ENCODE assay signal across 14 cellular contexts in the genomic region with DNA sequence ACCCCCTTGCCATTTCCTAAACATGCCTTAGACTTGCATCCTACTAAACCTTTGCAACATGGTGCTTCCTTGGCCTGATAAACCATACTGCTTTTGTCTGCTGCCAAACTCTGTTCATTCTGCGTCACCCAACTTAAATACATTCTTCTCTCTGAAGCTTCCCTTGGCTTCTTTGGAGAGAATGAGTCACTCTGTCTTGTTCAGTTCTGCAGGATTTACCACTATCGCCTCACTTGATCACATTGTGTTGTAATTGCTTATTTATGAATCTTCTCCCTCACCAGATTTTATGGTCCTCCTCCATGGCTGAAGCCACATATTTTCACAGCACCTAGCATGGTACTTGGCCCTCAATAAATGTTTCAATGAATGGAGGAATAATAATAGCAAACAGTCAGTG. TPM values are rescaled to one million over a fixed set of nuclear protein-coding genes. Genes with fewer than 3 reads are reported as not detected.
DNase-seq lines count a peak whose midpoint lies in the region; ATAC-seq, FAIRE-seq and TF ChIP-seq lines count a peak whose summit lies in the region.
"Had no signal": no experiment of that assay in that cellular context is flagged by ENCODE, and none has a peak within 500 bp of the region (broad histone marks: within the 10 kb centered on the region; RNA-seq: fewer than 3 reads in every experiment).

No MANE protein-coding gene starts in this region.

- DNase-seq in HCT116 (ENCODE audit: low read depth, low spot score) (peak; percentile 76), RCC 7860 (ENCODE audit: low spot score) (peak; percentile 43), epithelial cell of esophagus (ENCODE audit: low read depth) (peak; percentile 95), prostate gland (ENCODE audit: low spot score) (peak; percentile 11), AML-193 (lab: John Stamatoyannopoulos, UW) (no peak), NCI-H524 (lab: John Stamatoyannopoulos, UW) (no peak)
- no peak for DNase-seq in NK-92 treated with Interleukin-12 subunit alpha and Interleukin-12 subunit beta, amount 100 ng/mL, for 24 hours (lab: John Stamatoyannopoulos, UW)
- DNase-seq: activated CD4-positive, CD25-positive, alpha-beta regulatory T cell treated with anti-CD3 and anti-CD28 coated beads, Interleukin-2, amount 50 U/mL, for 72 hours; GDM1; heart right ventricle; stimulated activated CD4-positive, alpha-beta T cell treated with anti-CD3 and anti-CD28 coated beads, Interleukin-4, amount 100 ng/mL, for 4 hours; transverse colon had no signal

- H3K27ac ChIP-seq in HCT116 (ENCODE audit: low read depth, low read length) (no peak overlapping the region), prostate gland (no peak overlapping the region)
- H3K27ac ChIP-seq: heart right ventricle had no signal

- no peaks in the 10 kb centered on the region for H4K20me1 ChIP-seq in HCT116 (ENCODE audit: insufficient read depth)

- H3K4me2 ChIP-seq in HCT116 (ENCODE audit: low read length): peak overlapping the region; percentile 53

- no TSS peak for BruUV-seq in HCT116 (replicated peaks; lab: Mats Ljungman, UMichigan)

- CTCF ChIA-PET in HCT116 (lab: Charles Lee): no interaction called here

- intact Hi-C loops in HCT116 (cut with micrococcal nuclease): no loop called here
- intact Hi-C loops in prostate gland (cut with DNase I): no loop called here

- POLR2A ChIA-PET in HCT116 (lab: Charles Lee): interaction anchor here (1.2 to 1.7 kb wide), 2 partner anchors 17 to 21 kb away, joined by 3 to 4 read pairs; no protein-coding TSS in a partner anchor

- no peak overlapping the region for H3K4me3 ChIP-seq in HCT116 (replicated peaks in 1 of 2; ENCODE audit: low read depth in 1 of 2, low read length in 2 of 2)
- no peak overlapping the region for H3K4me3 ChIP-seq in epithelial cell of esophagus (ENCODE audit: low read length)
- no peak overlapping the region for H3K4me3 ChIP-seq in prostate gland
- H3K4me3 ChIP-seq: heart right ventricle, transverse colon had no signal

- H3K4me1 ChIP-seq in HCT116 (ENCODE audit: control insufficient read depth in 1 of 2, insufficient read depth in 2 of 2, low read length in 2 of 2): peaks cover 5 to 15% of the 10 kb centered on the region in 2 experiments; a peak in 3 of 4 replicates
- H3K4me1 ChIP-seq in prostate gland (replicated peaks): no peaks in the 10 kb centered on the region
- H3K4me1 ChIP-seq: transverse colon had no signal

- TF ChIP-seq POLR2A in HCT116 (IDR thresholded peaks at IDR 0.05; ENCODE audit: borderline replicate concordance, extremely low read depth, insufficient read depth, insufficient read length) (no peak), prostate gland (IDR thresholded peaks at IDR 0.05) (no peak)

- peak overlapping the region; percentile 50 for H2AFZ ChIP-seq in HCT116 (ENCODE audit: low read depth, low read length, poor library complexity, severe bottlenecking)

- WGBS in prostate gland: 27% methylated on average over 2 of the region's 2 CpGs

- H3K9me2 ChIP-seq in HCT116 (ENCODE audit: insufficient read depth): no peaks in the 10 kb centered on the region

- H3K36me3 ChIP-seq in HCT116 (ENCODE audit: control insufficient read depth in 1 of 2, insufficient read depth in 2 of 2, low read length in 2 of 2) (no peaks in the 10 kb centered on the region), prostate gland (no peaks in the 10 kb centered on the region)
- H3K36me3 ChIP-seq: heart right ventricle, transverse colon had no signal

- no peaks in the 10 kb centered on the region for H3K79me2 ChIP-seq in HCT116 (ENCODE audit: insufficient read depth, low read length)

- TF ChIP-seq CTCF in HCT116 (IDR thresholded peaks at IDR 0.05 in 2 of 3, conservative IDR thresholded peaks at IDR 0.05 in 1 of 3; ENCODE audit: borderline replicate concordance in 1 of 3, insufficient read depth in 1 of 3, low read depth in 2 of 3, low read length in 2 of 3) (no peak), epithelial cell of esophagus (IDR thresholded peaks at IDR 0.05; ENCODE audit: insufficient read depth, low read depth, low read length, missing control alignments) (no peak), prostate gland (IDR thresholded peaks at IDR 0.05) (no peak)

- no peaks in the 10 kb centered on the region for H3K27me3 ChIP-seq in HCT116 (ENCODE audit: insufficient read depth, low read length)
- no peaks in the 10 kb centered on the region for H3K27me3 ChIP-seq in prostate gland (replicated peaks; ENCODE audit: insufficient read depth)
- H3K27me3 ChIP-seq: heart right ventricle, transverse colon had no signal

- H3K9me3 ChIP-seq in HCT116 (ENCODE audit: control insufficient read depth in 1 of 2, insufficient read depth in 1 of 2, low read depth in 1 of 2, low read length in 2 of 2) (no peaks in the 10 kb centered on the region), prostate gland (no peaks in the 10 kb centered on the region)
- H3K9me3 ChIP-seq: transverse colon had no signal

- H3K9ac ChIP-seq in HCT116 (ENCODE audit: low read length): no peak overlapping the region

- peak; percentile 41 for FAIRE-seq in RCC 7860 (lab: Jason Lieb, UNC)

- peak; percentile 86 for ATAC-seq in HCT116
- ATAC-seq in HG03571 (IDR thresholded peaks at IDR 0.05; ENCODE audit: unreplicated experiment): no peak
- ATAC-seq: heart right ventricle; natural killer cell treated with Interleukin-12 subunit alpha and Interleukin-12 subunit beta and Interleukin-15 and Interleukin-18, amount 100 ng/mL, for 72 hours had no signal

- RAD21 ChIA-PET in HCT116 (lab: Charles Lee; ENCODE audit: low non-redundant PET in 1 of 2, low total read pairs in 2 of 2, uncharacterized antibody in 2 of 2, unreplicated experiment in 2 of 2): no interaction called here

- TF ChIP-seq RAD21 in HCT116 (IDR thresholded peaks at IDR 0.05; ENCODE audit: low read depth): 0 out of 2 replicates have a peak, but pooled peaks have one; percentile 13

TF ChIP-seq in HCT116, 20 proteins besides CTCF, POLR2A, EP300 and RAD21 (continues in another document):
- TF ChIP-seq YY1 (IDR thresholded peaks at IDR 0.05; ENCODE audit: extremely low read depth, insufficient replicate concordance, low read depth, low read length): no peak
- no peak for TF ChIP-seq ELF1 (IDR thresholded peaks at IDR 0.05; ENCODE audit: borderline replicate concordance, low read depth)
- no peak for TF ChIP-seq SIN3A (IDR thresholded peaks at IDR 0.05; ENCODE audit: low read depth)
- TF ChIP-seq TCF7L2 (IDR thresholded peaks at IDR 0.05; ENCODE audit: borderline replicate concordance, extremely low read depth, insufficient read depth, insufficient read length): peak; percentile 68
- TF ChIP-seq POLR2AphosphoS5 (IDR thresholded peaks at IDR 0.05; ENCODE audit: low read depth, low read length): peak; percentile 20; the same call in 1 of the 2 replicates
- peak; percentile 92 for TF ChIP-seq JUND (IDR thresholded peaks at IDR 0.05)
- peak; percentile 90 for TF ChIP-seq CBX3 (IDR thresholded peaks at IDR 0.05; ENCODE audit: low read depth)
- peak; percentile 73 for TF ChIP-seq CEBPB (IDR thresholded peaks at IDR 0.05; ENCODE audit: low read depth)
- TF ChIP-seq EZH2phosphoT487 (IDR thresholded peaks at IDR 0.05; ENCODE audit: borderline replicate concordance): no peak
- TF ChIP-seq EGR1 (IDR thresholded peaks at IDR 0.05; ENCODE audit: low read depth): peak; percentile 26; the same call in 1 of the 2 replicates
- TF ChIP-seq MAX (IDR thresholded peaks at IDR 0.05): peak; percentile 43; the same call in 1 of the 2 replicates
- TF ChIP-seq ATF3 (IDR thresholded peaks at IDR 0.05): peak; percentile 49; the same call in 1 of the 2 replicates
- TF ChIP-seq ZNF274 (IDR thresholded peaks at IDR 0.05; ENCODE audit: low read depth, low read length): no peak
- TF ChIP-seq, protein P1, sequence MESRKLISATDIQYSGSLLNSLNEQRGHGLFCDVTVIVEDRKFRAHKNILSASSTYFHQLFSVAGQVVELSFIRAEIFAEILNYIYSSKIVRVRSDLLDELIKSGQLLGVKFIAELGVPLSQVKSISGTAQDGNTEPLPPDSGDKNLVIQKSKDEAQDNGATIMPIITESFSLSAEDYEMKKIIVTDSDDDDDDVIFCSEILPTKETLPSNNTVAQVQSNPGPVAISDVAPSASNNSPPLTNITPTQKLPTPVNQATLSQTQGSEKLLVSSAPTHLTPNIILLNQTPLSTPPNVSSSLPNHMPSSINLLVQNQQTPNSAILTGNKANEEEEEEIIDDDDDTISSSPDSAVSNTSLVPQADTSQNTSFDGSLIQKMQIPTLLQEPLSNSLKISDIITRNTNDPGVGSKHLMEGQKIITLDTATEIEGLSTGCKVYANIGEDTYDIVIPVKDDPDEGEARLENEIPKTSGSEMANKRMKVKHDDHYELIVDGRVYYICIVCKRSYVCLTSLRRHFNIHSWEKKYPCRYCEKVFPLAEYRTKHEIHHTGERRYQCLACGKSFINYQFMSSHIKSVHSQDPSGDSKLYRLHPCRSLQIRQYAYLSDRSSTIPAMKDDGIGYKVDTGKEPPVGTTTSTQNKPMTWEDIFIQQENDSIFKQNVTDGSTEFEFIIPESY (IDR thresholded peaks at IDR 0.05; ENCODE audit: extremely low read depth, insufficient replicate concordance, low read length): no peak
- TF ChIP-seq SP1 (IDR thresholded peaks at IDR 0.05; ENCODE audit: low read depth): peak; percentile 83
- TF ChIP-seq EZH2 (IDR thresholded peaks at IDR 0.05): no peak
- TF ChIP-seq SRF (IDR thresholded peaks at IDR 0.05; ENCODE audit: low read depth): 0 out of 2 replicates have a peak, but pooled peaks have one; percentile 59
- TF ChIP-seq FOSL1 (IDR thresholded peaks at IDR 0.05; ENCODE audit: low read depth): peak; percentile 93
- TF ChIP-seq ZFX (IDR thresholded peaks at IDR 0.05): no peak

RNA-seq across cellular contexts. Expression of gene TUT4, which starts 21.7 kb away (rescaled TPM):
- 50.0 TPM for total RNA-seq in HCT116 (2021; ENCODE audit: unreplicated experiment)
- 34.5 and 37.2 TPM in 2 replicates for polyA plus RNA-seq in HCT116 (2012)
- total RNA-seq in prostate gland: 10 to 100 TPM; 44.4 to 76.1 TPM

RNA-seq across cellular contexts. Expression of gene GPX7, which starts 27.6 kb away (rescaled TPM):
- not detected for total RNA-seq in HCT116 (2021; ENCODE audit: unreplicated experiment)
- 0.19 TPM in 1 of 2 replicates, not detected in the other for polyA plus RNA-seq in HCT116 (2012)
- 10 to 100 TPM; 22.7 to 26.3 TPM for total RNA-seq in prostate gland

RNA-seq across cellular contexts. Expression of gene SHISAL2A, which starts 58.4 kb away (rescaled TPM):
- total RNA-seq in HCT116 (2021; ENCODE audit: unreplicated experiment) (not detected), prostate gland (1 to 10 TPM; 1.0 to 2.6 TPM)
- polyA plus RNA-seq in HCT116 (2012): not detected in 2 replicates

Comparison
In these comparisons a context has a peak if more than half of its experiments do, and no peak if none do; other contexts are left out.
1. DNase-seq: peak in HCT116 (single experiment), RCC 7860 (single experiment), epithelial cell of esophagus (single experiment) and prostate gland (single experiment); none in AML-193 (0 of 2), NCI-H524 (0 of 2) and NK-92 treated with Interleukin-12 subunit alpha and Interleukin-12 subunit beta, amount 100 ng/mL, for 24 hours (single experiment).
2. RNA of gene GPX7, which starts 27.6 kb away (total RNA-seq): 22.7 to 26.3 TPM in prostate gland; not detected in HCT116 (single experiment); every median in the first group is over 10 times any median in the second.